Comparison of ENCODE assay signal across 29 cellular contexts in the genomic region with DNA sequence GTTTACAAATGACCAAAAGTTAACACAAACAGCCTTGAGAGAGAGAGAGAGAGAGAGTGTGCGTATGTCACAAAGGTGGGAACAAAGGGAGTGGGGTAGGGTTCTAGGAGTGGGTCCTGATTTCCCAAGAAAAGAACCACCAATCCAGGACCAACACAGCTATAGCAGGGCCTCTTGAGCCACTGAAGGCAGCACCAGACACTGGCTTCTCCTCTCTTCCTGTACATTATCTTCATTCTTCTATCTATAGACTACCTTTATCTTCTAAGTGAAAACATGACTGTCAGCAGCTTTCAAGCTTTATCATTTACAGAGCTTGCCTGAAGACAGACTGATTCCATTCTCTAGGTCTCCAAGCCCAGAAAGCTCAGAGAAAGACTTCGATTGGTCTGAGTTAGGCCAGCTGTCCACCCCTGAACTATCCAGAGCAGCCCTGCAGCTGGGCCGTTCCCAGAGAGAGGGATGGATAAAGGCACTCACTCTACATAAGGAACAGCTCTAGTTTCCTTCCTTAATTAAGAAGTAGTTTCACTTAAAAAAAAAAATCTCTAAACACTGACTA. TPM values are rescaled to one million over a fixed set of nuclear protein-coding genes. Genes with fewer than 3 reads are reported as not detected.
"Had no signal": no experiment of that assay in that cellular context is flagged by ENCODE, and none has a peak within 500 bp of the region (broad histone marks: within the 10 kb centered on the region; RNA-seq: fewer than 3 reads in every experiment).

No MANE protein-coding gene starts in this region.

- DNase-seq: activated CD4-positive, alpha-beta T cell treated with anti-CD3 and anti-CD28 coated beads for 4 hours; activated CD4-positive, alpha-beta T cell treated with anti-CD3 and anti-CD28 coated beads, Interleukin-2, amount 50 U/mL, for 1 hour; activated CD4-positive, alpha-beta T cell treated with anti-CD3 and anti-CD28 coated beads, Interleukin-2, amount 50 U/mL, for 48 hours; activated CD4-positive, CD25-positive, alpha-beta regulatory T cell; activated CD4-positive, CD25-positive, alpha-beta regulatory T cell treated with anti-CD3 and anti-CD28 coated beads, Interleukin-2, amount 50 U/mL, for 72 hours; activated CD8-positive, alpha-beta memory T cell treated with anti-CD3 and anti-CD28 coated beads for 24 hours; activated CD8-positive, alpha-beta T cell treated with anti-CD3 and anti-CD28 coated beads for 36 hours; activated effector memory CD4-positive, alpha-beta T cell treated with Interleukin-2 at 50 U/mL for 16 hours; activated gamma-delta T cell treated with Interleukin-2 at 50 U/mL for 16 hours; activated naive CD4-positive, alpha-beta T cell treated with anti-CD3 and anti-CD28 coated beads, Interleukin-2, amount 50 U/mL, for 16 hours; activated naive CD4-positive, alpha-beta T cell treated with Interleukin-2 at 50 U/mL for 16 hours; activated T-cell treated with anti-CD3 and anti-CD28 coated beads, Interleukin-2, amount 50 U/mL, for 4 hours; amniotic stem cell; anterior cingulate cortex; dorsolateral prefrontal cortex; effector memory CD8-positive, alpha-beta T cell; esophagus squamous epithelium; foreskin melanocyte; heart right ventricle; T-helper 2 cell had no signal

- H3K27ac Mint-ChIP-seq: activated CD8-positive, alpha-beta T cell treated with anti-CD3 and anti-CD28 coated beads for 36 hours; activated naive CD8-positive, alpha-beta T cell; activated T-helper 17 cell treated with anti-CD3 and anti-CD28 coated beads, Interleukin-2, amount 50 U/mL, for 72 hours; dendritic cell treated with granulocyte-macrophage colony-stimulating factor and Interleukin-4, amounts not matched to agents 40 ng/mL and 50 ng/mL, for 4 days; effector memory CD8-positive, alpha-beta T cell had no signal

- H3K4me1 Mint-ChIP-seq: activated T-helper 17 cell treated with anti-CD3 and anti-CD28 coated beads, Interleukin-2, amount 50 U/mL, for 72 hours; central memory CD8-positive, alpha-beta T cell had no signal

- H3K4me3 ChIP-seq: coronary artery, dorsolateral prefrontal cortex, esophagus squamous epithelium, gastroesophageal sphincter, heart right ventricle had no signal

- H3K9me3 ChIP-seq: esophagus squamous epithelium, gastroesophageal sphincter, heart right ventricle had no signal

- H3K27me3 Mint-ChIP-seq: activated CD8-positive, alpha-beta T cell treated with anti-CD3 and anti-CD28 coated beads for 36 hours; activated naive CD8-positive, alpha-beta T cell; activated T-helper 17 cell treated with anti-CD3 and anti-CD28 coated beads, Interleukin-2, amount 50 U/mL, for 72 hours; central memory CD8-positive, alpha-beta T cell; dendritic cell treated with granulocyte-macrophage colony-stimulating factor and Interleukin-4, amounts not matched to agents 40 ng/mL and 50 ng/mL, for 4 days; effector memory CD8-positive, alpha-beta T cell had no signal

- H3K27ac ChIP-seq: coronary artery, dorsolateral prefrontal cortex, esophagus squamous epithelium, gastroesophageal sphincter, heart right ventricle had no signal

- H3K9me3 Mint-ChIP-seq: activated CD8-positive, alpha-beta T cell treated with anti-CD3 and anti-CD28 coated beads for 36 hours; activated T-cell treated with anti-CD3 and anti-CD28 coated beads, Interleukin-2, amount 50 U/mL, for 4 hours; activated T-helper 17 cell treated with anti-CD3 and anti-CD28 coated beads, Interleukin-2, amount 50 U/mL, for 72 hours; central memory CD8-positive, alpha-beta T cell; dendritic cell treated with granulocyte-macrophage colony-stimulating factor and Interleukin-4, amounts not matched to agents 40 ng/mL and 50 ng/mL, for 4 days; effector memory CD8-positive, alpha-beta T cell had no signal

- H3K4me1 ChIP-seq: esophagus squamous epithelium, gastroesophageal sphincter had no signal

- FAIRE-seq: astrocyte had no signal

- H3K27me3 ChIP-seq: dorsolateral prefrontal cortex, esophagus squamous epithelium, gastroesophageal sphincter, heart right ventricle had no signal

- H3K4me3 Mint-ChIP-seq: activated CD8-positive, alpha-beta T cell treated with anti-CD3 and anti-CD28 coated beads for 36 hours; activated naive CD8-positive, alpha-beta T cell; activated T-cell treated with anti-CD3 and anti-CD28 coated beads, Interleukin-2, amount 50 U/mL, for 4 hours; activated T-helper 17 cell treated with anti-CD3 and anti-CD28 coated beads, Interleukin-2, amount 50 U/mL, for 72 hours; central memory CD8-positive, alpha-beta T cell; dendritic cell treated with granulocyte-macrophage colony-stimulating factor and Interleukin-4, amounts not matched to agents 40 ng/mL and 50 ng/mL, for 4 days; effector memory CD8-positive, alpha-beta T cell had no signal

- ATAC-seq: activated CD8-positive, alpha-beta T cell treated with anti-CD3 and anti-CD28 coated beads for 36 hours; activated T-cell treated with anti-CD3 and anti-CD28 coated beads, Interleukin-2, amount 50 U/mL, for 4 hours; activated T-helper 17 cell treated with anti-CD3 and anti-CD28 coated beads, Interleukin-2, amount 50 U/mL, for 72 hours; effector memory CD8-positive, alpha-beta T cell; gastroesophageal sphincter had no signal

RNA-seq across cellular contexts. Expression of a gene that starts 55.6 kb away (rescaled TPM):
- total RNA-seq: glomerular endothelial cell; T-helper 1 cell treated with Interleukin-12 subunit alpha and Interleukin-12 subunit beta and Interleukin-4 antibody, amounts not matched to agents 30 ng/mL and 1 ng/mL, for 36 hours had no signal
